ENCODE assay signal across 9 cellular contexts in genomic region chr13:99895428-99895998, GRCh38.
DNase-seq lines count a peak whose midpoint lies in the region; ATAC-seq, FAIRE-seq and TF ChIP-seq lines count a peak whose summit lies in the region.
"Had no signal": no experiment of that assay in that cellular context is flagged by ENCODE, and none has a peak within 500 bp of the region (broad histone marks: within the 10 kb centered on the region; RNA-seq: fewer than 3 reads in every experiment).

No MANE protein-coding gene starts in this region.

- no peak overlapping the region for H3K56ac ChIP-seq in H1 (replicated peaks; ENCODE audit: insufficient read length, low read depth, low read length)

- TF ChIP-seq CTCF in MM.1S (IDR thresholded peaks at IDR 0.05; ENCODE audit: low read length) (no peak), H1 (IDR thresholded peaks at IDR 0.05; ENCODE audit: control extremely low read depth in 1 of 3, insufficient read depth in 1 of 3, low read depth in 1 of 3, low read length in 3 of 3) (no peak), parathyroid adenoma (IDR thresholded peaks at IDR 0.05) (no peak)

- H3K9me2 ChIP-seq in MM.1S (replicated peaks; ENCODE audit: insufficient read depth, low read length): no peaks in the 10 kb centered on the region

- H2BK120ac ChIP-seq in H1 (replicated peaks; ENCODE audit: low read depth, low read length): peak overlapping the region; percentile 63

- peak overlapping the region; percentile 79 for H4K8ac ChIP-seq in H1 (ENCODE audit: extremely low read depth, insufficient read depth, low read length)

- no peak for TF ChIP-seq RAD21 in H1 (IDR thresholded peaks at IDR 0.05 in 1 of 2, conservative IDR thresholded peaks at IDR 0.05 in 1 of 2; ENCODE audit: low read depth in 2 of 2, low read length in 2 of 2)

- peak overlapping the region; percentile 86; the same call in 1 of the 2 replicates for H3K18ac ChIP-seq in H1 (ENCODE audit: extremely low read depth, low read length)

- H2BK15ac ChIP-seq in H1 (ENCODE audit: low read length): no peak overlapping the region

- H3K79me2 ChIP-seq in MM.1S (ENCODE audit: low read length): no peaks in the 10 kb centered on the region
- H3K79me2 ChIP-seq in H1 (ENCODE audit: control insufficient read depth in 1 of 2, insufficient read depth in 2 of 2, low read length in 2 of 2): no peaks in the 10 kb centered on the region
- H3K79me2 ChIP-seq in parathyroid adenoma: no peaks in the 10 kb centered on the region

- CTCF ChIA-PET in H1 (lab: Charles Lee; ENCODE audit: partially characterized antibody): no interaction called here

- H3K27me3 ChIP-seq in MM.1S (replicated peaks; ENCODE audit: insufficient read depth, low read length) (no peaks in the 10 kb centered on the region), H1 (replicated peaks in 1 of 4; ENCODE audit: control insufficient read depth in 3 of 4, extremely low read depth in 1 of 4, insufficient read depth in 3 of 4, low read length in 3 of 4) (peaks cover 0 to 24% (median 19%) of the 10 kb centered on the region in 4 experiments; a peak in 5 of 7 replicates), parathyroid adenoma (ENCODE audit: control insufficient read depth, insufficient read depth, low read length) (no peaks in the 10 kb centered on the region)

- no peak overlapping the region for H3K27ac ChIP-seq in MM.1S (ENCODE audit: low read length)
- H3K27ac ChIP-seq in H1 (ENCODE audit: low read depth, low read length): no peak overlapping the region
- no peak overlapping the region for H3K27ac ChIP-seq in parathyroid adenoma

- DNase-seq in AG20443 (ENCODE audit: low spot score): peak; percentile 22
- DNase-seq in MM.1S: no peak
- DNase-seq in H1 (ENCODE audit: low read depth in 1 of 2, low spot score in 2 of 2): no peak
- no peak for DNase-seq in posterior vena cava (ENCODE audit: low spot score)
- no peak for DNase-seq in GDM1 (lab: John Stamatoyannopoulos, UW)
- no peak for DNase-seq in EL
- DNase-seq: hippocampal formation had no signal

- no peak overlapping the region for H3K23ac ChIP-seq in H1 (ENCODE audit: insufficient read length)

- peak overlapping the region; percentile 39; the same call in 1 of the 2 replicates for H3K4me2 ChIP-seq in MM.1S (ENCODE audit: low read depth, low read length)
- H3K4me2 ChIP-seq in H1 (ENCODE audit: insufficient read depth in 1 of 2, low read depth in 2 of 2, low read length in 2 of 2): peak overlapping the region; percentile 69 to 81
- H3K4me2 ChIP-seq in parathyroid adenoma (ENCODE audit: low read length): peak overlapping the region; percentile 60

- H3K14ac ChIP-seq in H1 (ENCODE audit: insufficient read length): no peak overlapping the region

- no peak for ATAC-seq in HG03457 (IDR thresholded peaks at IDR 0.05; ENCODE audit: unreplicated experiment)

- TF ChIP-seq POLR2A in H1 (IDR thresholded peaks at IDR 0.05; ENCODE audit: control extremely low read depth in 1 of 2, low read depth in 2 of 2, low read length in 2 of 2): no peak

- TF ChIP-seq EP300 in H1 (IDR thresholded peaks at IDR 0.05; ENCODE audit: borderline replicate concordance in 1 of 2, low read depth in 2 of 2, low read length in 2 of 2): no peak

- H3F3A ChIP-seq in MM.1S (ENCODE audit: insufficient read depth, low read length): no peaks in the 10 kb centered on the region

- intact Hi-C loops in posterior vena cava (cut with DNase I): no loop called here

- 21% methylated on average over 52 of the region's 56 CpGs; no CpG with 5 or more reads in 1 of the 2 experiments for WGBS in H1 (ENCODE audit: extremely low coverage in 1 of 2, insufficient coverage in 1 of 2, insufficient read length in 1 of 2, insufficient replicate concordance in 2 of 2, low coverage in 1 of 2, low lambda C conversion rate in 2 of 2, missing lambda C conversion rate in 1 of 2), 2 experiments

- H3K9ac ChIP-seq in MM.1S (ENCODE audit: low read length): no peak overlapping the region
- no peak overlapping the region; a peak in 1 of 7 replicates for H3K9ac ChIP-seq in H1 (replicated peaks in 1 of 4; ENCODE audit: extremely low read depth in 1 of 4, low read depth in 3 of 4, low read length in 3 of 4)
- no peak overlapping the region for H3K9ac ChIP-seq in parathyroid adenoma

- H3K4ac ChIP-seq in H1 (replicated peaks; ENCODE audit: insufficient read length, low read depth, low read length): no peak overlapping the region

- H3K9me3 ChIP-seq in MM.1S (replicated peaks; ENCODE audit: insufficient read depth, low read length): no peaks in the 10 kb centered on the region
- no peaks in the 10 kb centered on the region for H3K9me3 ChIP-seq in H1 (ENCODE audit: insufficient read depth in 2 of 2, low read depth in 1 of 2, low read length in 1 of 2)
- no peaks in the 10 kb centered on the region for H3K9me3 ChIP-seq in parathyroid adenoma (ENCODE audit: control insufficient read depth, low read length)

- H3K4me1 ChIP-seq in MM.1S (ENCODE audit: low read length) (no peaks in the 10 kb centered on the region), H1 (replicated peaks in 1 of 4; ENCODE audit: control insufficient read depth in 3 of 4, insufficient read depth in 4 of 4, low read length in 3 of 4) (peaks cover 9 to 30% (median 18%) of the 10 kb centered on the region in 4 experiments), parathyroid adenoma (no peaks in the 10 kb centered on the region)

- peak overlapping the region; percentile 19 for H4K91ac ChIP-seq in H1 (replicated peaks; ENCODE audit: insufficient read length, low read length)

- no peaks in the 10 kb centered on the region for H4K20me1 ChIP-seq in MM.1S (ENCODE audit: insufficient read depth, low read length)
- H4K20me1 ChIP-seq in H1 (replicated peaks in 1 of 2; ENCODE audit: control insufficient read depth in 1 of 2, insufficient read depth in 2 of 2, low read length in 2 of 2): no peaks in the 10 kb centered on the region

- POLR2A ChIA-PET in H1 (lab: Charles Lee; ENCODE audit: partially characterized antibody): interaction anchor here (1.3 to 1.7 kb wide), 3 partner anchors 9 to 62 kb away, joined by 3 to 4 read pairs (median 3); no protein-coding TSS in a partner anchor

- H3K23me2 ChIP-seq in H1 (ENCODE audit: low read depth, low read length): peaks cover 6% of the 10 kb centered on the region; the same call in 1 of the 2 replicates

- no peak overlapping the region; the same call in 1 of the 2 replicates for H2BK5ac ChIP-seq in H1 (ENCODE audit: low read depth, low read length)

- peak overlapping the region; percentile 87; the same call in 1 of the 2 replicates for H2BK12ac ChIP-seq in H1 (ENCODE audit: low read depth, low read length)

- peak overlapping the region; percentile 15; the same call in 1 of the 2 replicates for H3K4me3 ChIP-seq in MM.1S (ENCODE audit: low read length)
- H3K4me3 ChIP-seq in H1 (ENCODE audit: extremely low read depth in 1 of 4, insufficient read depth in 2 of 4, low read depth in 3 of 4, low read length in 4 of 4): peak overlapping the region; percentile 25 to 54 (median 34)
- peak overlapping the region; percentile 39 for H3K4me3 ChIP-seq in parathyroid adenoma (ENCODE audit: low read depth, low read length)

- no peak overlapping the region for H2AK5ac ChIP-seq in H1 (ENCODE audit: low read depth, low read length)

- H3K79me1 ChIP-seq in H1 (ENCODE audit: low read depth, low read length): no peaks in the 10 kb centered on the region

- H2BK20ac ChIP-seq in H1 (ENCODE audit: low read length): peak overlapping the region; percentile 86

- no peaks in the 10 kb centered on the region for H3K36me3 ChIP-seq in MM.1S (replicated peaks; ENCODE audit: insufficient read depth, low read length)
- no peaks in the 10 kb centered on the region for H3K36me3 ChIP-seq in H1 (ENCODE audit: control insufficient read depth in 2 of 4, insufficient read depth in 4 of 4, low read length in 3 of 4)
- H3K36me3 ChIP-seq in parathyroid adenoma (ENCODE audit: control insufficient read depth, insufficient read depth, low read length): no peaks in the 10 kb centered on the region

- FAIRE-seq in H1 (lab: Jason Lieb, UNC): no peak

- no peak overlapping the region for H4K5ac ChIP-seq in H1 (ENCODE audit: insufficient read length, low read depth, low read length)

- H2AFZ ChIP-seq in MM.1S (ENCODE audit: low read length) (no peak overlapping the region), H1 (ENCODE audit: low read length) (no peak overlapping the region), parathyroid adenoma (peak overlapping the region; percentile 17)

TF ChIP-seq in H1, 55 proteins besides CTCF, POLR2A, EP300 and RAD21 (continues in another document):
- TF ChIP-seq ATF2 (IDR thresholded peaks at IDR 0.05; ENCODE audit: low read length) (no peak), ASH2L (IDR thresholded peaks at IDR 0.05; ENCODE audit: low read length) (peak; percentile 72), MAFK (IDR thresholded peaks at IDR 0.05; ENCODE audit: low read depth, low read length) (no peak), RBBP5 (IDR thresholded peaks at IDR 0.05; ENCODE audit: borderline replicate concordance, low read depth, low read length) (no peak), CTBP2 (IDR thresholded peaks at IDR 0.05; ENCODE audit: borderline replicate concordance, insufficient read depth, insufficient read length, low read length) (no peak), TBP (IDR thresholded peaks at IDR 0.05; ENCODE audit: low read depth, low read length) (no peak), RNF2 (IDR thresholded peaks at IDR 0.05; ENCODE audit: borderline replicate concordance, low read depth, low read length, missing control alignments, poor library complexity, severe bottlenecking) (peak; percentile 61), TCF12 (IDR thresholded peaks at IDR 0.05; ENCODE audit: low read depth, low read length) (no peak), EZH2 (IDR thresholded peaks at IDR 0.05; ENCODE audit: low read depth, low read length, severe bottlenecking) (peak; percentile 64), SUZ12 (IDR thresholded peaks at IDR 0.05; ENCODE audit: low read length) (peak; percentile 83), HDAC2 (IDR thresholded peaks at IDR 0.05; ENCODE audit: borderline replicate concordance in 1 of 2, low read depth in 2 of 2, low read length in 2 of 2) (0 out of 4 replicates have a peak, but pooled peaks of 1 of the 2 experiments have one; percentile 28)
